ENCODE assay signal across 16 cellular contexts in the genomic region with DNA sequence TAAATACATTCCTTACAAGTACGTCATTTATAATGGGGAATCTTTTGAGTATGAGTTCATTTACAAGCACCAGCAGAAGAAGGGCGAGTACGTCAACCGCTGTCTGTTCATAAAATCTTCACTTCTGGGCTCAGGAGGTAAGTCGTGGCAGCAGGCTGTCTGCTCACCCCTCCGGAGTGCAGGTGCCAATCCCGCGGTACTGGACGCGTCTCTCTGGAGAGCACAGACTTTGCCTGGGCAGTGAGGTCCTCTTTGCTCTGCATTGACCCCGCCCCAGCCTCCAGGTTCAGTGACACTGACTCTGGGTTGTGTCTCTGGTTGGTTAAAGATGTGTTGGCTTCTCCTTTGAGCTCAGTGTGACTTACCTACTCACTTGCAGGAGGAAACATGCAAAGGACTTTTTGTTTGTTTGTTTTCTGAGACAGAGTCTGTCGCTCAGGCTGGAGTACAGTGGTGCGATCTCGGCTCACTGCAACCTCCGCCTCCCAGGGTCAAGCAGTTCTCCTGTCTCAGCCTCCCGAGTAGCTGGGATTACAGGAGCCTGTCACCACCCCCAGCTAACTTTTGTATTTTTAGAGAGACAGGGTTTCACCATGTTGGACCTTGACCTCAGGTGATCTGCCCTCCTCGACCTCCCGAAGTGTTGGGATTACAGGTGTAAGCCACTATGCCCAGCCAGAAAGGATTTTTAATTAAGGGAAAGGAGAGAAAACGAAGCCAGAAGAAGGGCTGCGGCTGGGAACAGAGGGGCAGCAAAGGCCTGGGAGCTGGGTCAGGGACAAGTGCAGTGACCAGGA. TPM values are rescaled to one million over a fixed set of nuclear protein-coding genes. Genes with fewer than 3 reads are reported as not detected.
DNase-seq lines count a peak whose midpoint lies in the region; ATAC-seq and TF ChIP-seq lines count a peak whose summit lies in the region.
"Had no signal": no experiment of that assay in that cellular context is flagged by ENCODE, and none has a peak within 500 bp of the region (broad histone marks: within the 10 kb centered on the region; RNA-seq: fewer than 3 reads in every experiment).

No MANE protein-coding gene starts in this region.

- H3F3A ChIP-seq in smooth muscle cell (ENCODE audit: low read depth), result no peaks in the 10 kb centered on the region

- H3K9me3 Mint-ChIP-seq in T-helper 1 cell treated with Interleukin-12 subunit alpha and Interleukin-12 subunit beta and Interleukin-4 antibody, amounts not matched to agents 30 μg/mL and 1 μg/mL, for 36 hours, result no peaks in the 10 kb centered on the region
- H3K9me3 Mint-ChIP-seq in CD8-positive, alpha-beta T cell, result no peaks in the 10 kb centered on the region
- no peaks in the 10 kb centered on the region for H3K9me3 Mint-ChIP-seq in dendritic cell treated with granulocyte-macrophage colony-stimulating factor and Interleukin-4, amounts not matched to agents 40 ng/mL and 50 ng/mL, for 4 days
- H3K9me3 Mint-ChIP-seq in nephron progenitor cell, result no peaks in the 10 kb centered on the region

- H3K4me1 ChIP-seq in CD8-positive, alpha-beta T cell (ENCODE audit: insufficient read depth, low read length), result no peaks in the 10 kb centered on the region
- no peaks in the 10 kb centered on the region for H3K4me1 ChIP-seq in smooth muscle cell (ENCODE audit: low read depth)

- no peak overlapping the region for H3K4me2 ChIP-seq in smooth muscle cell
- H3K4me2 ChIP-seq: BLaER1, PC-9 had no signal

- ATAC-seq in CD8-positive, alpha-beta T cell, result no peak
- ATAC-seq in GM18861 (IDR thresholded peaks at IDR 0.05; ENCODE audit: unreplicated experiment), result no peak

- no peak overlapping the region for H3K4me3 Mint-ChIP-seq in T-helper 1 cell treated with Interleukin-12 subunit alpha and Interleukin-12 subunit beta and Interleukin-4 antibody, amounts not matched to agents 30 μg/mL and 1 μg/mL, for 36 hours
- no peak overlapping the region for H3K4me3 Mint-ChIP-seq in CD8-positive, alpha-beta T cell
- H3K4me3 Mint-ChIP-seq in dendritic cell treated with granulocyte-macrophage colony-stimulating factor and Interleukin-4, amounts not matched to agents 40 ng/mL and 50 ng/mL, for 4 days, result no peak overlapping the region
- no peak overlapping the region for H3K4me3 Mint-ChIP-seq in nephron progenitor cell

- no peaks in the 10 kb centered on the region for H3K9me3 ChIP-seq in CD8-positive, alpha-beta T cell (ENCODE audit: low read length)
- no peaks in the 10 kb centered on the region for H3K9me3 ChIP-seq in smooth muscle cell (replicated peaks; ENCODE audit: low read depth)
- H3K9me3 ChIP-seq: BLaER1 had no signal

- H3K79me2 ChIP-seq in smooth muscle cell (ENCODE audit: low read depth), result no peaks in the 10 kb centered on the region

- no peak overlapping the region for H3K27ac ChIP-seq in CD8-positive, alpha-beta T cell (ENCODE audit: low read depth, low read length)
- H3K27ac ChIP-seq in smooth muscle cell (ENCODE audit: low read depth), result no peak overlapping the region
- H3K27ac ChIP-seq: BLaER1, PC-9 had no signal

- H3K27ac Mint-ChIP-seq in T-helper 1 cell treated with Interleukin-12 subunit alpha and Interleukin-12 subunit beta and Interleukin-4 antibody, amounts not matched to agents 30 μg/mL and 1 μg/mL, for 36 hours, result peak overlapping the region; percentile 45
- H3K27ac Mint-ChIP-seq in CD8-positive, alpha-beta T cell, result peak overlapping the region; percentile 37
- H3K27ac Mint-ChIP-seq in dendritic cell treated with granulocyte-macrophage colony-stimulating factor and Interleukin-4, amounts not matched to agents 40 ng/mL and 50 ng/mL, for 4 days, result peak overlapping the region; percentile 43
- peak overlapping the region; percentile 64 for H3K27ac Mint-ChIP-seq in nephron progenitor cell

- intact Hi-C loops in CD8-positive, alpha-beta T cell (cut with DNase I, micrococcal nuclease), result no loop called here
- intact Hi-C loops in dendritic cell treated with granulocyte-macrophage colony-stimulating factor and Interleukin-4, amounts not matched to agents 40 ng/mL and 50 ng/mL, for 4 days (cut with micrococcal nuclease), result no loop called here

- H3K27me3 Mint-ChIP-seq in T-helper 1 cell treated with Interleukin-12 subunit alpha and Interleukin-12 subunit beta and Interleukin-4 antibody, amounts not matched to agents 30 μg/mL and 1 μg/mL, for 36 hours (ENCODE audit: low read depth), result no peaks in the 10 kb centered on the region
- no peaks in the 10 kb centered on the region for H3K27me3 Mint-ChIP-seq in CD8-positive, alpha-beta T cell (ENCODE audit: low read depth)
- H3K27me3 Mint-ChIP-seq in dendritic cell treated with granulocyte-macrophage colony-stimulating factor and Interleukin-4, amounts not matched to agents 40 ng/mL and 50 ng/mL, for 4 days, result no peaks in the 10 kb centered on the region
- peaks cover 6% of the 10 kb centered on the region for H3K27me3 Mint-ChIP-seq in nephron progenitor cell (ENCODE audit: low read depth, poor library complexity)

- WGBS in smooth muscle cell (ENCODE audit: low lambda C conversion rate), result 96% methylated on average over 20 of the region's 20 CpGs

- H3K27me3 ChIP-seq in CD8-positive, alpha-beta T cell (ENCODE audit: insufficient read depth, low read length), result no peaks in the 10 kb centered on the region
- no peaks in the 10 kb centered on the region for H3K27me3 ChIP-seq in smooth muscle cell (ENCODE audit: low read depth)
- H3K27me3 ChIP-seq: BLaER1 had no signal

- peaks cover 67% of the 10 kb centered on the region for H3K36me3 Mint-ChIP-seq in T-helper 1 cell treated with Interleukin-12 subunit alpha and Interleukin-12 subunit beta and Interleukin-4 antibody, amounts not matched to agents 30 μg/mL and 1 μg/mL, for 36 hours (ENCODE audit: low read depth)
- peaks cover 80% of the 10 kb centered on the region for H3K36me3 Mint-ChIP-seq in CD8-positive, alpha-beta T cell
- H3K36me3 Mint-ChIP-seq in dendritic cell treated with granulocyte-macrophage colony-stimulating factor and Interleukin-4, amounts not matched to agents 40 ng/mL and 50 ng/mL, for 4 days (ENCODE audit: low read depth), result peaks cover 100% of the 10 kb centered on the region
- peaks cover 19% of the 10 kb centered on the region for H3K36me3 Mint-ChIP-seq in nephron progenitor cell (ENCODE audit: low read depth)

- H3K36me3 ChIP-seq in CD8-positive, alpha-beta T cell (ENCODE audit: insufficient read depth, low read length), result peaks cover 80% of the 10 kb centered on the region
- peaks cover 9% of the 10 kb centered on the region for H3K36me3 ChIP-seq in smooth muscle cell (ENCODE audit: low read depth)

- TF ChIP-seq CTCF in CD8-positive, alpha-beta T cell (IDR thresholded peaks at IDR 0.05), result no peak
- TF ChIP-seq CTCF in nephron progenitor cell (IDR thresholded peaks at IDR 0.05) (no peak), smooth muscle cell (IDR thresholded peaks at IDR 0.05; ENCODE audit: borderline replicate concordance, insufficient read depth, poor library complexity, severe bottlenecking) (no peak)

- POLR2A ChIA-PET in CD8-positive, alpha-beta T cell (lab: Charles Lee), result no interaction called here

- H2AFZ ChIP-seq in smooth muscle cell (ENCODE audit: low read depth), result no peak overlapping the region
- H2AFZ ChIP-seq: PC-9 had no signal

- DNase-seq in T-helper 1 cell, result no peak
- DNase-seq in CD8-positive, alpha-beta T cell, result no peak
- DNase-seq in nephron progenitor cell, result no peak
- DNase-seq in smooth muscle cell (lab: John Stamatoyannopoulos, UW; ENCODE audit: unreplicated experiment), result no peak
- DNase-seq in DMS 273 (lab: John Stamatoyannopoulos, UW; ENCODE audit: unreplicated experiment), result no peak
- DNase-seq: DMS 273 treated with DMSO at 0.1 percent for 48 hours, GDM1, GOT3, NCI-H1417 treated with DMSO at 0.1 percent for 48 hours, NCI-H2081, NCI-H774, PC-9 had no signal

- H3K9ac ChIP-seq in smooth muscle cell (ENCODE audit: low read depth), result no peak overlapping the region
- H3K9ac ChIP-seq: BLaER1 had no signal

- H3K4me3 ChIP-seq in CD8-positive, alpha-beta T cell (ENCODE audit: low read depth, low read length), result no peak overlapping the region
- H3K4me3 ChIP-seq in smooth muscle cell, result no peak overlapping the region
- H3K4me3 ChIP-seq: BLaER1, PC-9 had no signal

- no peaks in the 10 kb centered on the region for H4K20me1 ChIP-seq in smooth muscle cell (ENCODE audit: low read depth)

- H3K4me1 Mint-ChIP-seq in T-helper 1 cell treated with Interleukin-12 subunit alpha and Interleukin-12 subunit beta and Interleukin-4 antibody, amounts not matched to agents 30 μg/mL and 1 μg/mL, for 36 hours (ENCODE audit: low read depth), result peaks cover 34% of the 10 kb centered on the region
- peaks cover 8% of the 10 kb centered on the region for H3K4me1 Mint-ChIP-seq in CD8-positive, alpha-beta T cell (ENCODE audit: low read depth)
- peaks cover 56% of the 10 kb centered on the region for H3K4me1 Mint-ChIP-seq in dendritic cell treated with granulocyte-macrophage colony-stimulating factor and Interleukin-4, amounts not matched to agents 40 ng/mL and 50 ng/mL, for 4 days (ENCODE audit: low read depth)
- peaks cover 54% of the 10 kb centered on the region for H3K4me1 Mint-ChIP-seq in nephron progenitor cell

- CTCF ChIA-PET in CD8-positive, alpha-beta T cell (lab: Charles Lee), result interaction anchor here (1.0 to 1.3 kb wide), 2 partner anchors 95 to 96 kb away, joined by 3 to 5 read pairs; no protein-coding TSS in a partner anchor

RNA-seq across cellular contexts. Expression of gene RNF213, which starts 31.2 kb away (rescaled TPM):
- total RNA-seq in CD8-positive, alpha-beta T cell, result 100 to 1,000 TPM; 318 to 336 TPM
- 41.9 and 43.0 TPM in 2 replicates for total RNA-seq in smooth muscle cell
- polyA plus RNA-seq in smooth muscle cell, result 12.8 and 21.4 TPM in 2 replicates
